ENCODE assay signal across 1 cellular context in the genomic region with DNA sequence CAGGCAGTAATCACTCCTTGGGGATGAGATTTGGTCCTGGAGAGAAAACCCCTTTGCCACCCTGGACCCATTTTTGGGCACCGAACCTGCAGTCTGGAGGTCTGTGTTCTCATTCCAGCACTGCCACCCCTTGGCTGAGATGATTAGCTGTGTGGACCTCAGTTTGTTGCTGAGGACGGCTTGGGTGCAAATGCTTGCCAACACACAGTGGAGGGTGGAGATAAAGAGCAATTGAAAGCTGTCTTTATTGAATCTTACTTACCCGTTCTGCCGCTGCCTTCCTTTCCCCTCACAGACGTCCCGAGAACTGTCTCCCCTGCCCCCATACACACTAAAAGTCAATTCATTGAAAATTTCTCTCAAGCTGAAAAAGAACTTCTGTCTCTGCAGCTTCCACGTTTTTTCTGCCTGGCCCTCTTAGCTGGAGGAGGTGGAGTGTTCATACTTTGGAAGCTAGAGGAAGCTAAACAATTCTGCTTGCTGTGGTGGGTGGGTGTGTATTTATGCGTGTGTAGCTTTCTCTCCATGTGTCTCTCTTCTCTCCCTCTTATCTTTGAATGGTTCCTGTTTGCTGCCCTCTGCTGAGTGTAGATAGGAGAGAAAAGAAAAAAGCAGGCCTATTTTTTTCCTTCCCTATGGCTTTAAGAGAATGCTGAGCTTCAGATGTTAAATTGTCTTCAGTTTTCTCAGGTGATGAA.
TF ChIP-seq lines count a peak whose summit lies in the region.

No MANE protein-coding gene starts in this region.

TF ChIP-seq in K562, 482 proteins besides CTCF, POLR2A, EP300 and RAD21 (continued from another document and continues in another):
- TF ChIP-seq FOXP4 (CRISPR knock-in tag; IDR thresholded peaks at IDR 0.05; ENCODE audit: borderline replicate concordance) = no peak
- TF ChIP-seq SOX6 (IDR thresholded peaks at IDR 0.05) = peak; percentile 85
- TF ChIP-seq ZKSCAN1 (IDR thresholded peaks at IDR 0.05; ENCODE audit: low read depth, low read length) = no peak
- no peak for TF ChIP-seq ZSCAN32 (CRISPR knock-in tag; IDR thresholded peaks at IDR 0.05)
- no peak for TF ChIP-seq HMBOX1 (IDR thresholded peaks at IDR 0.05)
- no peak for TF ChIP-seq KLF1 (tag; IDR thresholded peaks at IDR 0.05)
- TF ChIP-seq, protein P1, sequence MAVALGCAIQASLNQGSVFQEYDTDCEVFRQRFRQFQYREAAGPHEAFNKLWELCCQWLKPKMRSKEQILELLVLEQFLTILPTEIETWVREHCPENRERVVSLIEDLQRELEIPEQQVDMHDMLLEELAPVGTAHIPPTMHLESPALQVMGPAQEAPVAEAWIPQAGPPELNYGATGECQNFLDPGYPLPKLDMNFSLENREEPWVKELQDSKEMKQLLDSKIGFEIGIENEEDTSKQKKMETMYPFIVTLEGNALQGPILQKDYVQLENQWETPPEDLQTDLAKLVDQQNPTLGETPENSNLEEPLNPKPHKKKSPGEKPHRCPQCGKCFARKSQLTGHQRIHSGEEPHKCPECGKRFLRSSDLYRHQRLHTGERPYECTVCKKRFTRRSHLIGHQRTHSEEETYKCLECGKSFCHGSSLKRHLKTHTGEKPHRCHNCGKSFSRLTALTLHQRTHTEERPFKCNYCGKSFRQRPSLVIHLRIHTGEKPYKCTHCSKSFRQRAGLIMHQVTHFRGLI (CRISPR knock-in tag; IDR thresholded peaks at IDR 0.05) = no peak
- peak; percentile 54 for TF ChIP-seq CREM (IDR thresholded peaks at IDR 0.05; ENCODE audit: low read depth)
- TF ChIP-seq TAL1 (IDR thresholded peaks at IDR 0.05) = peak; percentile 95
- TF ChIP-seq ZFP36 (IDR thresholded peaks at IDR 0.05; ENCODE audit: low read depth, low read length, partially characterized antibody) = peak; percentile 6
- no peak for TF ChIP-seq NR2F6 (CRISPR knock-in tag; IDR thresholded peaks at IDR 0.05)
- no peak for TF ChIP-seq ZNF518B (CRISPR knock-in tag; IDR thresholded peaks at IDR 0.05)
- no peak for TF ChIP-seq KDM5B (IDR thresholded peaks at IDR 0.05; ENCODE audit: insufficient replicate concordance, low read depth, low read length)
- TF ChIP-seq, protein P2, sequence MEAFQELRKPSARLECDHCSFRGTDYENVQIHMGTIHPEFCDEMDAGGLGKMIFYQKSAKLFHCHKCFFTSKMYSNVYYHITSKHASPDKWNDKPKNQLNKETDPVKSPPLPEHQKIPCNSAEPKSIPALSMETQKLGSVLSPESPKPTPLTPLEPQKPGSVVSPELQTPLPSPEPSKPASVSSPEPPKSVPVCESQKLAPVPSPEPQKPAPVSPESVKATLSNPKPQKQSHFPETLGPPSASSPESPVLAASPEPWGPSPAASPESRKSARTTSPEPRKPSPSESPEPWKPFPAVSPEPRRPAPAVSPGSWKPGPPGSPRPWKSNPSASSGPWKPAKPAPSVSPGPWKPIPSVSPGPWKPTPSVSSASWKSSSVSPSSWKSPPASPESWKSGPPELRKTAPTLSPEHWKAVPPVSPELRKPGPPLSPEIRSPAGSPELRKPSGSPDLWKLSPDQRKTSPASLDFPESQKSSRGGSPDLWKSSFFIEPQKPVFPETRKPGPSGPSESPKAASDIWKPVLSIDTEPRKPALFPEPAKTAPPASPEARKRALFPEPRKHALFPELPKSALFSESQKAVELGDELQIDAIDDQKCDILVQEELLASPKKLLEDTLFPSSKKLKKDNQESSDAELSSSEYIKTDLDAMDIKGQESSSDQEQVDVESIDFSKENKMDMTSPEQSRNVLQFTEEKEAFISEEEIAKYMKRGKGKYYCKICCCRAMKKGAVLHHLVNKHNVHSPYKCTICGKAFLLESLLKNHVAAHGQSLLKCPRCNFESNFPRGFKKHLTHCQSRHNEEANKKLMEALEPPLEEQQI (IDR thresholded peaks at IDR 0.05) = peak; percentile 74; the same call in 1 of the 2 replicates
- TF ChIP-seq, protein P3, sequence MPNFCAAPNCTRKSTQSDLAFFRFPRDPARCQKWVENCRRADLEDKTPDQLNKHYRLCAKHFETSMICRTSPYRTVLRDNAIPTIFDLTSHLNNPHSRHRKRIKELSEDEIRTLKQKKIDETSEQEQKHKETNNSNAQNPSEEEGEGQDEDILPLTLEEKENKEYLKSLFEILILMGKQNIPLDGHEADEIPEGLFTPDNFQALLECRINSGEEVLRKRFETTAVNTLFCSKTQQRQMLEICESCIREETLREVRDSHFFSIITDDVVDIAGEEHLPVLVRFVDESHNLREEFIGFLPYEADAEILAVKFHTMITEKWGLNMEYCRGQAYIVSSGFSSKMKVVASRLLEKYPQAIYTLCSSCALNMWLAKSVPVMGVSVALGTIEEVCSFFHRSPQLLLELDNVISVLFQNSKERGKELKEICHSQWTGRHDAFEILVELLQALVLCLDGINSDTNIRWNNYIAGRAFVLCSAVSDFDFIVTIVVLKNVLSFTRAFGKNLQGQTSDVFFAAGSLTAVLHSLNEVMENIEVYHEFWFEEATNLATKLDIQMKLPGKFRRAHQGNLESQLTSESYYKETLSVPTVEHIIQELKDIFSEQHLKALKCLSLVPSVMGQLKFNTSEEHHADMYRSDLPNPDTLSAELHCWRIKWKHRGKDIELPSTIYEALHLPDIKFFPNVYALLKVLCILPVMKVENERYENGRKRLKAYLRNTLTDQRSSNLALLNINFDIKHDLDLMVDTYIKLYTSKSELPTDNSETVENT (CRISPR knock-in tag; IDR thresholded peaks at IDR 0.05) = no peak
- no peak for TF ChIP-seq SFPQ (IDR thresholded peaks at IDR 0.05; ENCODE audit: low read depth, low read length)
- peak; percentile 90; the same call in 1 of the 2 replicates for TF ChIP-seq CC2D1A (IDR thresholded peaks at IDR 0.05)
- TF ChIP-seq, protein P4, sequence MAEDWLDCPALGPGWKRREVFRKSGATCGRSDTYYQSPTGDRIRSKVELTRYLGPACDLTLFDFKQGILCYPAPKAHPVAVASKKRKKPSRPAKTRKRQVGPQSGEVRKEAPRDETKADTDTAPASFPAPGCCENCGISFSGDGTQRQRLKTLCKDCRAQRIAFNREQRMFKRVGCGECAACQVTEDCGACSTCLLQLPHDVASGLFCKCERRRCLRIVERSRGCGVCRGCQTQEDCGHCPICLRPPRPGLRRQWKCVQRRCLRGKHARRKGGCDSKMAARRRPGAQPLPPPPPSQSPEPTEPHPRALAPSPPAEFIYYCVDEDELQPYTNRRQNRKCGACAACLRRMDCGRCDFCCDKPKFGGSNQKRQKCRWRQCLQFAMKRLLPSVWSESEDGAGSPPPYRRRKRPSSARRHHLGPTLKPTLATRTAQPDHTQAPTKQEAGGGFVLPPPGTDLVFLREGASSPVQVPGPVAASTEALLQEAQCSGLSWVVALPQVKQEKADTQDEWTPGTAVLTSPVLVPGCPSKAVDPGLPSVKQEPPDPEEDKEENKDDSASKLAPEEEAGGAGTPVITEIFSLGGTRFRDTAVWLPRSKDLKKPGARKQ (CRISPR knock-in tag; IDR thresholded peaks at IDR 0.05) = no peak
- no peak for TF ChIP-seq CREB3 (tag; conservative IDR thresholded peaks at IDR 0.05; ENCODE audit: low read depth)
- TF ChIP-seq HIVEP1 (CRISPR knock-in tag; IDR thresholded peaks at IDR 0.05) = no peak
- TF ChIP-seq JUN (IDR thresholded peaks at IDR 0.05; ENCODE audit: borderline replicate concordance, low read depth, low read length) = no peak
- TF ChIP-seq JUN (CRISPR knock-in tag; IDR thresholded peaks at IDR 0.05; ENCODE audit: borderline replicate concordance) = no peak
- no peak for TF ChIP-seq FOXP1 (CRISPR knock-in tag; IDR thresholded peaks at IDR 0.05)
- TF ChIP-seq, protein P5, sequence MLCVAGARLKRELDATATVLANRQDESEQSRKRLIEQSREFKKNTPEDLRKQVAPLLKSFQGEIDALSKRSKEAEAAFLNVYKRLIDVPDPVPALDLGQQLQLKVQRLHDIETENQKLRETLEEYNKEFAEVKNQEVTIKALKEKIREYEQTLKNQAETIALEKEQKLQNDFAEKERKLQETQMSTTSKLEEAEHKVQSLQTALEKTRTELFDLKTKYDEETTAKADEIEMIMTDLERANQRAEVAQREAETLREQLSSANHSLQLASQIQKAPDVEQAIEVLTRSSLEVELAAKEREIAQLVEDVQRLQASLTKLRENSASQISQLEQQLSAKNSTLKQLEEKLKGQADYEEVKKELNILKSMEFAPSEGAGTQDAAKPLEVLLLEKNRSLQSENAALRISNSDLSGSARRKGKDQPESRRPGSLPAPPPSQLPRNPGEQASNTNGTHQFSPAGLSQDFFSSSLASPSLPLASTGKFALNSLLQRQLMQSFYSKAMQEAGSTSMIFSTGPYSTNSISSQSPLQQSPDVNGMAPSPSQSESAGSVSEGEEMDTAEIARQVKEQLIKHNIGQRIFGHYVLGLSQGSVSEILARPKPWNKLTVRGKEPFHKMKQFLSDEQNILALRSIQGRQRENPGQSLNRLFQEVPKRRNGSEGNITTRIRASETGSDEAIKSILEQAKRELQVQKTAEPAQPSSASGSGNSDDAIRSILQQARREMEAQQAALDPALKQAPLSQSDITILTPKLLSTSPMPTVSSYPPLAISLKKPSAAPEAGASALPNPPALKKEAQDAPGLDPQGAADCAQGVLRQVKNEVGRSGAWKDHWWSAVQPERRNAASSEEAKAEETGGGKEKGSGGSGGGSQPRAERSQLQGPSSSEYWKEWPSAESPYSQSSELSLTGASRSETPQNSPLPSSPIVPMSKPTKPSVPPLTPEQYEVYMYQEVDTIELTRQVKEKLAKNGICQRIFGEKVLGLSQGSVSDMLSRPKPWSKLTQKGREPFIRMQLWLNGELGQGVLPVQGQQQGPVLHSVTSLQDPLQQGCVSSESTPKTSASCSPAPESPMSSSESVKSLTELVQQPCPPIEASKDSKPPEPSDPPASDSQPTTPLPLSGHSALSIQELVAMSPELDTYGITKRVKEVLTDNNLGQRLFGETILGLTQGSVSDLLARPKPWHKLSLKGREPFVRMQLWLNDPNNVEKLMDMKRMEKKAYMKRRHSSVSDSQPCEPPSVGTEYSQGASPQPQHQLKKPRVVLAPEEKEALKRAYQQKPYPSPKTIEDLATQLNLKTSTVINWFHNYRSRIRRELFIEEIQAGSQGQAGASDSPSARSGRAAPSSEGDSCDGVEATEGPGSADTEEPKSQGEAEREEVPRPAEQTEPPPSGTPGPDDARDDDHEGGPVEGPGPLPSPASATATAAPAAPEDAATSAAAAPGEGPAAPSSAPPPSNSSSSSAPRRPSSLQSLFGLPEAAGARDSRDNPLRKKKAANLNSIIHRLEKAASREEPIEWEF (CRISPR knock-in tag; IDR thresholded peaks at IDR 0.05) = 0 out of 2 replicates have a peak, but pooled peaks have one; percentile 36
- no peak for TF ChIP-seq ZNF780A (CRISPR knock-in tag; IDR thresholded peaks at IDR 0.05)
- TF ChIP-seq HDAC1 (IDR thresholded peaks at IDR 0.05) = peak; percentile 73 to 98
